Comparison of ENCODE assay signal across 13 cellular contexts in the genomic region with DNA sequence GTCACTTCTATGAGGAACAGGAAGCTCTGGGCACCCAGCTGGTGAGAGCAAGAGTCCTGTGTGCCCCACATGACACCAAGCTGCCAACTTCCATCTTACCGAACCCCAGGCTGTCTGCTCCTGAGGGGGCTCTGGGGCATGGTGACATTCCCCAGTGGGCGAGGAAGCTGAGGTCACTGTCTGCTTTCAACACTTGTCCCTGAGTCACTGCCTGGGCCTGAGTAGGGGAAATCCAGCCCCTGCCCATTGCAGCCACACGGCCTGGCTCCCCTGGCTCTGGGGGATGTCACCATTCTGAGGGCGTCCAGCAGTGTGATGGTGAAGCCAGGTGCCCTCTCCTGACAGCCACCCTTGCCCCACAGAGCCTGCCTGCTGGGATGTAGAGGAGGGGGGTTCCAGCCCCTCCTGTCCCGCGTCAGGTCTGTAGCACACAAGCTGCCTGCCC.
DNase-seq lines count a peak whose midpoint lies in the region; ATAC-seq, FAIRE-seq and TF ChIP-seq lines count a peak whose summit lies in the region.
"Had no signal": no experiment of that assay in that cellular context is flagged by ENCODE, and none has a peak within 500 bp of the region (broad histone marks: within the 10 kb centered on the region; RNA-seq: fewer than 3 reads in every experiment).

No MANE protein-coding gene starts in this region.

- peaks cover 0 to 15% (median 11%) of the 10 kb centered on the region in 11 experiments; a peak in 18 of 22 replicates for H3K9me3 ChIP-seq in BLaER1 treated with 17β-estradiol and CSF1 and Interleukin-3, amounts not matched to agents 10 nM and 100 nM (replicated peaks in 1 of 11)
- H3K9me3 ChIP-seq in small intestine (ENCODE audit: control insufficient read depth, low read depth), result no peaks in the 10 kb centered on the region

- H3K4me3 Mint-ChIP-seq in GM23338 (no peak overlapping the region), activated B cell treated with CpG ODN at 0.5 μM for 24 hours (no peak overlapping the region)
- H3K4me3 Mint-ChIP-seq: neural progenitor cell had no signal

- no peak for FAIRE-seq in small intestine (lab: Jason Lieb, UNC)

- H4K20me1 ChIP-seq in BLaER1 treated with 17β-estradiol and CSF1 and Interleukin-3, amounts not matched to agents 10 nM and 100 nM, result no peaks in the 10 kb centered on the region
- H4K20me1 ChIP-seq in GM23338 (replicated peaks; ENCODE audit: insufficient read depth), result no peaks in the 10 kb centered on the region

- peaks cover 0 to 6% (median 0%) of the 10 kb centered on the region in 11 experiments; a peak in 1 of 22 replicates for H3K36me3 ChIP-seq in BLaER1 treated with 17β-estradiol and CSF1 and Interleukin-3, amounts not matched to agents 10 nM and 100 nM
- H3K36me3 ChIP-seq in GM23338 (ENCODE audit: insufficient read depth) (no peaks in the 10 kb centered on the region), small intestine (ENCODE audit: control insufficient read depth in 2 of 2, insufficient read depth in 2 of 2, low read length in 2 of 2) (no peaks in the 10 kb centered on the region)
- H3K36me3 ChIP-seq: neural progenitor cell had no signal

- H3K79me2 ChIP-seq in GM23338 (replicated peaks; ENCODE audit: insufficient read depth), result no peaks in the 10 kb centered on the region

- CTCF ChIA-PET in activated B cell treated with CpG ODN at 0.5 μM for 24 hours (lab: Charles Lee), result no interaction called here

- H3K4me2 ChIP-seq in BLaER1 treated with 17β-estradiol and CSF1 and Interleukin-3, amounts not matched to agents 10 nM and 100 nM, result peak overlapping the region in 8 of 11 experiments; percentile 15 to 92 (median 55); a peak in 12 of 22 replicates
- H3K4me2 ChIP-seq in GM23338, result no peak overlapping the region
- H3K4me2 ChIP-seq: neural progenitor cell had no signal

- DNase-seq in GM23338 (ENCODE audit: low spot score) (no peak), activated B cell treated with CpG ODN at 0.5 μM for 24 hours (no peak), medulla oblongata (ENCODE audit: extremely low spot score) (peak; percentile 17), small intestine (no peak), HCEC 1CT (no peak), foreskin fibroblast (no peak)
- DNase-seq: dermis blood vessel endothelial cell, NCI-H1092, NCI-H446 treated with DMSO at 0.1 percent for 48 hours, Right ventricle myocardium superior had no signal

- H3K4me1 ChIP-seq in BLaER1 treated with 17β-estradiol and CSF1 and Interleukin-3, amounts not matched to agents 10 nM and 100 nM, result peaks cover 4 to 73% (median 16%) of the 10 kb centered on the region in 10 experiments; a peak in 14 of 20 replicates
- H3K4me1 ChIP-seq in GM23338 (ENCODE audit: insufficient read depth) (no peaks in the 10 kb centered on the region), small intestine (ENCODE audit: control insufficient read depth in 2 of 2, insufficient read depth in 1 of 2, low read depth in 1 of 2, low read length in 1 of 2) (peaks cover 5 to 7% of the 10 kb centered on the region in 2 donors)
- H3K4me1 ChIP-seq: neural progenitor cell had no signal

- H3K27ac ChIP-seq in BLaER1 treated with 17β-estradiol and CSF1 and Interleukin-3, amounts not matched to agents 10 nM and 100 nM, result peak overlapping the region in 5 of 11 experiments; percentile 32 to 74 (median 61); a peak in 10 of 22 replicates
- no peak overlapping the region for H3K27ac ChIP-seq in GM23338 (ENCODE audit: low read depth)
- no peak overlapping the region for H3K27ac ChIP-seq in small intestine (ENCODE audit: low read depth in 1 of 2, low read length in 1 of 2)
- H3K27ac ChIP-seq: neural progenitor cell had no signal

- peaks cover 16% of the 10 kb centered on the region; the same call in 2 of the 3 replicates for H3K36me3 Mint-ChIP-seq in GM23338 (ENCODE audit: low read depth)
- H3K36me3 Mint-ChIP-seq in activated B cell treated with CpG ODN at 0.5 μM for 24 hours (ENCODE audit: low read depth), result no peaks in the 10 kb centered on the region
- H3K36me3 Mint-ChIP-seq: neural progenitor cell had no signal

- H3K27me3 ChIP-seq in BLaER1 treated with 17β-estradiol and CSF1 and Interleukin-3, amounts not matched to agents 10 nM and 100 nM, result no peaks in the 10 kb centered on the region
- H3K27me3 ChIP-seq in GM23338 (ENCODE audit: insufficient read depth) (no peaks in the 10 kb centered on the region), small intestine (ENCODE audit: control insufficient read depth in 2 of 2, insufficient read depth in 2 of 2, low read length in 2 of 2) (no peaks in the 10 kb centered on the region)
- H3K27me3 ChIP-seq: neural progenitor cell had no signal

- TF ChIP-seq CTCF in GM23338 (conservative IDR thresholded peaks at IDR 0.05; ENCODE audit: low read depth in 2 of 2) (no peak), activated B cell treated with CpG ODN at 0.5 μM for 24 hours (IDR thresholded peaks at IDR 0.05) (no peak), foreskin fibroblast (IDR thresholded peaks at IDR 0.05; ENCODE audit: low read depth, low read length) (no peak)

- H3K27me3 Mint-ChIP-seq in GM23338 (ENCODE audit: insufficient read depth, low read depth, poor library complexity) (peaks cover 3% of the 10 kb centered on the region), activated B cell treated with CpG ODN at 0.5 μM for 24 hours (peaks cover 5% of the 10 kb centered on the region)

- ATAC-seq in GM23338 (no peak; the same call in 2 of the 3 replicates), activated B cell treated with CpG ODN at 0.5 μM for 24 hours (ENCODE audit: low read depth) (peak; percentile 31), GM18907 (IDR thresholded peaks at IDR 0.05; ENCODE audit: unreplicated experiment) (no peak)

- POLR2A ChIA-PET in activated B cell treated with CpG ODN at 0.5 μM for 24 hours (lab: Charles Lee), result no interaction called here

- H3K4me1 Mint-ChIP-seq in GM23338, result peaks cover 9% of the 10 kb centered on the region
- H3K4me1 Mint-ChIP-seq in activated B cell treated with CpG ODN at 0.5 μM for 24 hours, result peaks cover 6% of the 10 kb centered on the region
- H3K4me1 Mint-ChIP-seq: neural progenitor cell had no signal

- H3F3A ChIP-seq in GM23338 (replicated peaks; ENCODE audit: low read depth), result no peaks in the 10 kb centered on the region

- no peak overlapping the region for H3K27ac Mint-ChIP-seq in GM23338
- H3K27ac Mint-ChIP-seq in activated B cell treated with CpG ODN at 0.5 μM for 24 hours, result no peak overlapping the region

- H2AFZ ChIP-seq in GM23338, result peak overlapping the region; percentile 53; the same call in 1 of the 2 replicates

- peak overlapping the region in 2 of 10 experiments; percentile 40 to 44; a peak in 2 of 20 replicates for H3K4me3 ChIP-seq in BLaER1 treated with 17β-estradiol and CSF1 and Interleukin-3, amounts not matched to agents 10 nM and 100 nM
- H3K4me3 ChIP-seq in GM23338 (no peak overlapping the region), small intestine (ENCODE audit: low read depth in 1 of 2, low read length in 2 of 2) (no peak overlapping the region), foreskin fibroblast (ENCODE audit: low read depth in 1 of 2, low read length in 2 of 2) (no peak overlapping the region)
- H3K4me3 ChIP-seq: neural progenitor cell had no signal

- 76 to 86% (median 86%) methylated on average over 6 of the region's 6 CpGs for WGBS in small intestine, 3 donors

- H3K9me3 Mint-ChIP-seq in GM23338, result peaks cover 27% of the 10 kb centered on the region
- H3K9me3 Mint-ChIP-seq in activated B cell treated with CpG ODN at 0.5 μM for 24 hours, result no peaks in the 10 kb centered on the region

- no peaks in the 10 kb centered on the region for H3K9me2 ChIP-seq in GM23338 (ENCODE audit: insufficient read depth)

- H3K9ac ChIP-seq in BLaER1 treated with 17β-estradiol and CSF1 and Interleukin-3, amounts not matched to agents 10 nM and 100 nM, result peak overlapping the region in 4 of 11 experiments; percentile 25 to 68 (median 39); a peak in 4 of 22 replicates
- H3K9ac ChIP-seq: neural progenitor cell had no signal

- intact Hi-C loops in activated B cell treated with CpG ODN at 0.5 μM for 24 hours (cut with micrococcal nuclease), result no loop called here

TF ChIP-seq in GM23338, 12 proteins besides CTCF, POLR2A, EP300 and RAD21 (continues in another document):
- TF ChIP-seq NANOG (IDR thresholded peaks at IDR 0.05; ENCODE audit: borderline replicate concordance) (no peak), CREB1 (CRISPR knock-in tag; IDR thresholded peaks at IDR 0.05; ENCODE audit: low read depth) (no peak), ZNF114 (CRISPR knock-in tag; IDR thresholded peaks at IDR 0.05) (no peak), EZH2 (IDR thresholded peaks at IDR 0.05; ENCODE audit: low read depth, unreplicated experiment) (no peak), JUNB (IDR thresholded peaks at IDR 0.05; ENCODE audit: unreplicated experiment) (no peak)
- TF ChIP-seq, protein P1, sequence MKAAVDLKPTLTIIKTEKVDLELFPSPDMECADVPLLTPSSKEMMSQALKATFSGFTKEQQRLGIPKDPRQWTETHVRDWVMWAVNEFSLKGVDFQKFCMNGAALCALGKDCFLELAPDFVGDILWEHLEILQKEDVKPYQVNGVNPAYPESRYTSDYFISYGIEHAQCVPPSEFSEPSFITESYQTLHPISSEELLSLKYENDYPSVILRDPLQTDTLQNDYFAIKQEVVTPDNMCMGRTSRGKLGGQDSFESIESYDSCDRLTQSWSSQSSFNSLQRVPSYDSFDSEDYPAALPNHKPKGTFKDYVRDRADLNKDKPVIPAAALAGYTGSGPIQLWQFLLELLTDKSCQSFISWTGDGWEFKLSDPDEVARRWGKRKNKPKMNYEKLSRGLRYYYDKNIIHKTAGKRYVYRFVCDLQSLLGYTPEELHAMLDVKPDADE (IDR thresholded peaks at IDR 0.05), result no peak
